Comparison of ENCODE assay signal across 18 cellular contexts in the genomic region with DNA sequence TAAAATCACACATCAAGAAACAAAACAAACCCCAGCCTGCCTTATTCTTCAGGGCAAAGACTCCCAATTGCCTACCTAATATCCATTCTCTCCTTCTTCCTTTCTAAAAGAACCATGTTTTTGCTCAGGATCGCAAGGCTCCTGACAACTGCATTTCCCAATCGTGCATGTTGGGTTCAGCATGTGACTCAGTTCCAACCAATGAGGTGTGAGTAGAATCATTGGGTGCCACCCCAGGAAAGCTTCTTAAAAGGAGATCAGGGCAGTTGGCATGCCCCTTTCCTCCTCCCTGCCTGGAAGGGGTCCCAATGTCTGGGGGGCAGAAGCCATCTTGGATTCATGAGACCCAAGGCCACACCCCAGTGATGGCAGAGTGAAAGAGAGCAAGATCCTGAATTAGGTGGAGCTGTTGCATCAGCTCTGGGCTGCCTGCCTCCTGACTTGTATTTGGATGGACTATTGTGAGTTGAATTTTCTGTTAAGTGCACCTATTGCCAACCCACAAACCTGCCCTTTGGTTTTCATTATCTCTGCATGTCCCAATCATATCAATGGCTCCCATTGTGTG.
"Had no signal": no experiment of that assay in that cellular context is flagged by ENCODE, and none has a peak within 500 bp of the region (broad histone marks: within the 10 kb centered on the region; RNA-seq: fewer than 3 reads in every experiment).

No MANE protein-coding gene starts in this region.

- H3K36me3 ChIP-seq: adrenal gland, neutrophil, right atrium auricular region, thyroid gland had no signal

- H3K36me3 Mint-ChIP-seq: naive thymus-derived CD4-positive, alpha-beta T cell had no signal

- DNase-seq: activated B cell treated with CpG ODN at 0.5 μM for 24 hours; activated CD4-positive, alpha-beta T cell treated with anti-CD3 and anti-CD28 coated beads, Interleukin-2, amount 10 ng/mL, durations not matched to agents 24 days and 14 days; activated naive CD4-positive, alpha-beta T cell treated with anti-CD3 and anti-CD28 coated beads, Interleukin-2, amount 50 U/mL, for 16 hours; activated T-cell treated with anti-CD3 and anti-CD28 coated beads for 4 hours; adrenal gland; central memory CD4-positive, alpha-beta T cell; effector memory CD8-positive, alpha-beta T cell; hypothalamus; left cardiac atrium; naive thymus-derived CD4-positive, alpha-beta T cell; stimulated activated CD4-positive, alpha-beta T cell treated with anti-CD3 and anti-CD28 coated beads, Interleukin-4, amount 100 ng/mL, for 4 hours; thyroid gland had no signal

- H3K4me3 ChIP-seq: adrenal gland, lung, right atrium auricular region, skin epidermis, thyroid gland had no signal

- H3K27me3 ChIP-seq: adrenal gland, right atrium auricular region, thyroid gland had no signal

- H3K27ac Mint-ChIP-seq: activated B cell treated with CpG ODN at 0.5 μM for 24 hours; activated CD4-positive, alpha-beta T cell treated with anti-CD3 and anti-CD28 coated beads, Interleukin-2, amount 10 ng/mL, durations not matched to agents 24 days and 14 days; dendritic cell treated with granulocyte-macrophage colony-stimulating factor and Interleukin-4, amounts not matched to agents 40 ng/mL and 50 ng/mL, for 4 days; effector memory CD8-positive, alpha-beta T cell had no signal

- H3K9me3 ChIP-seq: adrenal gland, neutrophil, right atrium auricular region, thyroid gland had no signal

- ATAC-seq: effector memory CD8-positive, alpha-beta T cell; left cardiac atrium; naive thymus-derived CD4-positive, alpha-beta T cell had no signal

- H3K4me1 ChIP-seq: right atrium auricular region, thyroid gland had no signal

- H3K9me3 Mint-ChIP-seq: activated B cell treated with CpG ODN at 0.5 μM for 24 hours; dendritic cell treated with granulocyte-macrophage colony-stimulating factor and Interleukin-4, amounts not matched to agents 40 ng/mL and 50 ng/mL, for 4 days; effector memory CD8-positive, alpha-beta T cell had no signal

- H3K4me3 Mint-ChIP-seq: activated B cell treated with CpG ODN at 0.5 μM for 24 hours; activated CD4-positive, alpha-beta T cell treated with anti-CD3 and anti-CD28 coated beads, Interleukin-2, amount 10 ng/mL, durations not matched to agents 24 days and 14 days; dendritic cell treated with granulocyte-macrophage colony-stimulating factor and Interleukin-4, amounts not matched to agents 40 ng/mL and 50 ng/mL, for 4 days; effector memory CD8-positive, alpha-beta T cell; naive thymus-derived CD4-positive, alpha-beta T cell had no signal

- H3K27ac ChIP-seq: adrenal gland, epithelial cell of prostate, neutrophil, right atrium auricular region, skin epidermis, thyroid gland had no signal
